Comparison of ENCODE assay signal across 8 cellular contexts in the genomic region with DNA sequence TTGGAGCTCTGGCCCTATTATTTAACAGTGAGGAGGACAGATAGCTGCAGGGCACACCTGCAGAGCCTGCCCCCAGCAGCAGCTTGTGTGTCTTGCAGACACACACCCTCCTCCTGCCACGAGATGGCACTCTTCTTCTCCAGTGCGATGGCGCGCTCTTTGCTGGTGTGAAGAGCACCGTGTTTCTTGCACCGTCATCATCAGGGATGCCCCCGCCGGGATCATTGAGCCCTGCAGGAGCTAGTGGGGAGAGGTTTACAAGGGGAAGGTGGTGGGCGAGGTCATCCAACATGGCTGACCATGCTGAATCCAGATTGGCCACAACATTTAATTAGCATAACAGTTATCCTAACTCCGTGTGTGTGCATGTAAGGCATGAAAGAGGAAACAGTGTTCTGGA.
A peak's percentile ranks its signal among the peaks of the same experiment; 100 is the strongest.
DNase-seq lines count a peak whose midpoint lies in the region; ATAC-seq and TF ChIP-seq lines count a peak whose summit lies in the region.

No MANE protein-coding gene starts in this region.

- in situ Hi-C loops in G401 (cut with HindIII; ENCODE audit: low sequenced_read_pairs), result no loop called here

- TF ChIP-seq POLR2A in Peyer's patch (IDR thresholded peaks at IDR 0.05) (no peak), thyroid gland (IDR thresholded peaks at IDR 0.05) (no peak)

- H3K4me1 ChIP-seq in GM23338 (ENCODE audit: insufficient read depth) (peaks cover 12% of the 10 kb centered on the region), KMS-11 (ENCODE audit: low read depth, poor library complexity, severe bottlenecking) (no peaks in the 10 kb centered on the region), Peyer's patch (no peaks in the 10 kb centered on the region), thyroid gland (no peaks in the 10 kb centered on the region)

- peaks cover 6% of the 10 kb centered on the region; the same call in 1 of the 2 replicates for H3F3A ChIP-seq in GM23338 (replicated peaks; ENCODE audit: low read depth)

- H3K27ac Mint-ChIP-seq in GM23338, result peak overlapping the region; percentile 95

- peaks cover 8% of the 10 kb centered on the region for H3K36me3 Mint-ChIP-seq in GM23338 (ENCODE audit: low read depth)

- peaks cover 34% of the 10 kb centered on the region for H3K4me1 Mint-ChIP-seq in GM23338

- peak; percentile 68 for DNase-seq in G401 (ENCODE audit: low spot score)
- peak; percentile 91 for DNase-seq in GM23338 (ENCODE audit: low spot score)
- DNase-seq in Peyer's patch, result peak; percentile 82 to 93 (median 85)
- peak; percentile 30 for DNase-seq in activated T-helper 1 cell treated with Interleukin-2 at 50 U/mL for 16 hours (ENCODE audit: low read depth)
- peak; percentile 69 for DNase-seq in fibroblast of villous mesenchyme (ENCODE audit: low read depth)
- peak; percentile 51 for DNase-seq in omental fat pad (ENCODE audit: low spot score)
- peak; percentile 83 to 87 for DNase-seq in thyroid gland

- peaks cover 13% of the 10 kb centered on the region for H3K27me3 Mint-ChIP-seq in GM23338 (ENCODE audit: insufficient read depth, low read depth, poor library complexity)

- H3K9me3 ChIP-seq in Peyer's patch (no peaks in the 10 kb centered on the region), thyroid gland (no peaks in the 10 kb centered on the region)

- intact Hi-C loops in thyroid gland (cut with DNase I), result no loop called here

- H2AFZ ChIP-seq in GM23338 (no peak overlapping the region), KMS-11 (ENCODE audit: low read depth) (peak overlapping the region; percentile 47; the same call in 1 of the 2 replicates)

- TF ChIP-seq CTCF in GM23338 (conservative IDR thresholded peaks at IDR 0.05; ENCODE audit: low read depth in 2 of 2), result peak; percentile 90 to 99
- TF ChIP-seq CTCF in KMS-11 (conservative IDR thresholded peaks at IDR 0.05; ENCODE audit: low read depth, low read length), result peak; percentile 72
- TF ChIP-seq CTCF in Peyer's patch (IDR thresholded peaks at IDR 0.05), result peak; percentile 50 to 91 (median 85)
- peak; percentile 71 for TF ChIP-seq CTCF in fibroblast of villous mesenchyme (IDR thresholded peaks at IDR 0.05; ENCODE audit: insufficient read depth, low read depth, low read length)
- TF ChIP-seq CTCF in omental fat pad (IDR thresholded peaks at IDR 0.05), result no peak
- TF ChIP-seq CTCF in thyroid gland (IDR thresholded peaks at IDR 0.05), result peak; percentile 49 to 94 (median 85)

- H3K27ac ChIP-seq in GM23338 (ENCODE audit: low read depth) (no peak overlapping the region), KMS-11 (no peak overlapping the region), Peyer's patch (no peak overlapping the region), thyroid gland (no peak overlapping the region)

- no peak overlapping the region for H3K4me3 ChIP-seq in GM23338
- no peak overlapping the region for H3K4me3 ChIP-seq in KMS-11 (IDR thresholded peaks at IDR 0.05; ENCODE audit: insufficient read depth, low read depth, low read length)
- no peak overlapping the region for H3K4me3 ChIP-seq in Peyer's patch
- no peak overlapping the region for H3K4me3 ChIP-seq in fibroblast of villous mesenchyme (ENCODE audit: low read depth, low read length)
- no peak overlapping the region for H3K4me3 ChIP-seq in thyroid gland (replicated peaks in 1 of 3)

- H3K9me2 ChIP-seq in GM23338 (ENCODE audit: insufficient read depth), result no peaks in the 10 kb centered on the region

- peak; percentile 95 for ATAC-seq in GM23338
- ATAC-seq in omental fat pad (ENCODE audit: low FRiP score), result peak; percentile 87

- H3K27me3 ChIP-seq in GM23338 (ENCODE audit: insufficient read depth) (no peaks in the 10 kb centered on the region), KMS-11 (ENCODE audit: insufficient read depth, low read depth) (no peaks in the 10 kb centered on the region), Peyer's patch (no peaks in the 10 kb centered on the region), thyroid gland (no peaks in the 10 kb centered on the region)

- H3K36me3 ChIP-seq in GM23338 (ENCODE audit: insufficient read depth) (peaks cover 4% of the 10 kb centered on the region; the same call in 1 of the 2 replicates), KMS-11 (ENCODE audit: insufficient read depth) (no peaks in the 10 kb centered on the region), Peyer's patch (peaks cover 0 to 13% (median 0%) of the 10 kb centered on the region in 3 donors), thyroid gland (peaks cover 1 to 15% of the 10 kb centered on the region in 2 donors)

- H3K79me2 ChIP-seq in GM23338 (replicated peaks; ENCODE audit: insufficient read depth) (no peaks in the 10 kb centered on the region), KMS-11 (ENCODE audit: insufficient read depth, low read depth) (no peaks in the 10 kb centered on the region)

- no peaks in the 10 kb centered on the region; the same call in 2 of the 3 replicates for H3K9me3 Mint-ChIP-seq in GM23338

- no peak overlapping the region for H3K4me3 Mint-ChIP-seq in GM23338

- H3K4me2 ChIP-seq in GM23338 (no peak overlapping the region), KMS-11 (no peak overlapping the region)

- no peak overlapping the region; the same call in 1 of the 2 replicates for H3K9ac ChIP-seq in KMS-11

- 14 to 20% methylated on average over 10 of the region's 10 CpGs for WGBS in thyroid gland, 2 donors

- H4K20me1 ChIP-seq in GM23338 (replicated peaks; ENCODE audit: insufficient read depth) (no peaks in the 10 kb centered on the region), KMS-11 (ENCODE audit: insufficient read depth) (no peaks in the 10 kb centered on the region)

TF ChIP-seq in GM23338, 12 proteins besides CTCF, POLR2A, EP300 and RAD21 (continues in another document):
- TF ChIP-seq NANOG (IDR thresholded peaks at IDR 0.05; ENCODE audit: borderline replicate concordance) (no peak), POLR2AphosphoS5 (IDR thresholded peaks at IDR 0.05; ENCODE audit: low read depth) (no peak), ZNF114 (CRISPR knock-in tag; IDR thresholded peaks at IDR 0.05) (no peak)
- TF ChIP-seq, protein P1, sequence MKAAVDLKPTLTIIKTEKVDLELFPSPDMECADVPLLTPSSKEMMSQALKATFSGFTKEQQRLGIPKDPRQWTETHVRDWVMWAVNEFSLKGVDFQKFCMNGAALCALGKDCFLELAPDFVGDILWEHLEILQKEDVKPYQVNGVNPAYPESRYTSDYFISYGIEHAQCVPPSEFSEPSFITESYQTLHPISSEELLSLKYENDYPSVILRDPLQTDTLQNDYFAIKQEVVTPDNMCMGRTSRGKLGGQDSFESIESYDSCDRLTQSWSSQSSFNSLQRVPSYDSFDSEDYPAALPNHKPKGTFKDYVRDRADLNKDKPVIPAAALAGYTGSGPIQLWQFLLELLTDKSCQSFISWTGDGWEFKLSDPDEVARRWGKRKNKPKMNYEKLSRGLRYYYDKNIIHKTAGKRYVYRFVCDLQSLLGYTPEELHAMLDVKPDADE (IDR thresholded peaks at IDR 0.05), result no peak

Comparison
In these comparisons a context has a peak if more than half of its experiments do, and no peak if none do; other contexts are left out.
1. DNase-seq: peak in every context shown above with its lines; median percentile 91 in GM23338; 85 in Peyer's patch; 85 in thyroid gland; 69 in fibroblast of villous mesenchyme; 68 in G401; 51 in omental fat pad; 30 in activated T-helper 1 cell treated with Interleukin-2 at 50 U/mL for 16 hours.
2. CTCF ChIP-seq: peak in GM23338 (2 of 2), KMS-11 (single experiment), Peyer's patch (6 of 6), fibroblast of villous mesenchyme (single experiment) and thyroid gland (6 of 6); none in omental fat pad (0 of 3).